Comparison of ENCODE assay signal across 11 cellular contexts in the genomic region with DNA sequence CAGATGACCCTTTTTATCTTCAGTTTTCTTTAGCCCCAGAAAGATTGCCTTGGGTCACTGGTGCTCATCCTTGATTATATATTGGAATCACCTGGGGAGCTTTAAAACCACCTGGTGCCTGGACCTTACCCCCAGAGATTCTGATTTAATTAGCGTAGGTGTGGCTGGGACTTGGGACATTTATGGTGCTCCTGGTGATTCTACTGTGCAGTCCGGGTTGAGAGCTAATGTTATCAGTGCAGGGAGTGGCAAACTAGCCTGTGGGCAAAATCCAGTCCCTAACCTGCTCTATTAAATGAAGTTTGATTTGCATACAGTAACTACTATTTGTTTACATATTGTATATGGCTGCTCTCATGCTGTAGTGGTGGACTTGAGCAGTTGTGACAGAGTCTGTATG.
"Had no signal": no experiment of that assay in that cellular context is flagged by ENCODE, and none has a peak within 500 bp of the region (broad histone marks: within the 10 kb centered on the region; RNA-seq: fewer than 3 reads in every experiment).

No MANE protein-coding gene starts in this region.

- H3K9me3 ChIP-seq: left ventricle myocardium inferior, stomach, thoracic aorta had no signal

- H3K9ac ChIP-seq: parathyroid adenoma had no signal

- FAIRE-seq: islet of Langerhans had no signal

- H3K36me3 ChIP-seq: left ventricle myocardium inferior had no signal

- H3K27me3 ChIP-seq: stomach had no signal

- DNase-seq: activated CD4-positive, alpha-beta T cell treated with anti-CD3 and anti-CD28 coated beads, Interleukin-2, amount 50 U/mL, for 48 hours; caudate nucleus; dermis blood vessel endothelial cell; left ventricle myocardium inferior; mesenchymal stem cell; stimulated activated CD4-positive, alpha-beta T cell treated with anti-CD3 and anti-CD28 coated beads, Interleukin-4, amount 100 ng/mL, for 4 hours; stomach had no signal

- H3K27ac ChIP-seq: left ventricle myocardium inferior, parathyroid adenoma, stomach, thoracic aorta had no signal

- H3K79me2 ChIP-seq: parathyroid adenoma had no signal

- H3K27ac Mint-ChIP-seq: T-helper 2 cell treated with Interferon-gamma antibody and Interleukin-4, amounts not matched to agents 5 μg/mL and 100 μg/mL, for 36 hours had no signal

- H3K4me3 Mint-ChIP-seq: T-helper 2 cell treated with Interferon-gamma antibody and Interleukin-4, amounts not matched to agents 5 μg/mL and 100 μg/mL, for 36 hours had no signal

- H3K4me3 ChIP-seq: left ventricle myocardium inferior, stomach, thoracic aorta had no signal

- H3K4me1 ChIP-seq: left ventricle myocardium inferior, parathyroid adenoma had no signal

- H3K9me3 Mint-ChIP-seq: T-helper 2 cell treated with Interferon-gamma antibody and Interleukin-4, amounts not matched to agents 5 μg/mL and 100 μg/mL, for 36 hours had no signal
